In the genomic region with DNA sequence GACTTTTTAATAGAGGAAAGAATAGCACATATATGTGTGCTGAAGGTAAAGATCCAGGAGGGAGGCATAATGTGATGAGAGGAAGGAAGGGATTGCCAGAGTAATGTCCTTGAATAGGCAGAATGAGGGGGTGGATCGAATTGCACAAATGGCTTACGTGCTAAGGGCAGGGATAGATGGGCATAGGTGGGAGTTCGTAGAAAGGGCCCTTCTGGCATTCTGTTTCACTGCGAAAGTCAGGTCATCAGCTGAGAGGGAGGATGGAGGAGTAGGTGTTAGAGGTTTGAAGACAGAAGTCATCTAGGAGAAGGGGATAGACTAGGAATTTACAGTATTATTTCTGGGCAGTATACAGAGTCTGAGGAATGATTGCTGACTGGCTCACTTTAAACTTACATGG, we compare ENCODE assay signal across 19 cellular contexts.
"Had no signal": no experiment of that assay in that cellular context is flagged by ENCODE, and none has a peak within 500 bp of the region (broad histone marks: within the 10 kb centered on the region; RNA-seq: fewer than 3 reads in every experiment).

No MANE protein-coding gene starts in this region.

- H3K27me3 Mint-ChIP-seq: activated CD4-positive, alpha-beta T cell treated with anti-CD3 and anti-CD28 coated beads, Interleukin-2, amount 10 ng/mL, durations not matched to agents 24 days and 14 days; activated CD8-positive, alpha-beta T cell treated with anti-CD3 and anti-CD28 coated beads for 36 hours; activated T-cell treated with anti-CD3 and anti-CD28 coated beads, Interleukin-2, amount 50 U/mL, for 24 hours; central memory CD8-positive, alpha-beta T cell had no signal

- H3K4me1 ChIP-seq: ascending aorta had no signal

- ATAC-seq: activated CD8-positive, alpha-beta T cell treated with anti-CD3 and anti-CD28 coated beads for 36 hours; left lobe of liver; natural killer cell had no signal

- H3K27ac Mint-ChIP-seq: activated CD4-positive, alpha-beta T cell treated with anti-CD3 and anti-CD28 coated beads, Interleukin-2, amount 10 ng/mL, durations not matched to agents 24 days and 14 days; activated CD8-positive, alpha-beta T cell treated with anti-CD3 and anti-CD28 coated beads for 36 hours; activated naive CD4-positive, alpha-beta T cell treated with anti-CD3 and anti-CD28 coated beads for 36 hours; activated T-cell treated with anti-CD3 and anti-CD28 coated beads, Interleukin-2, amount 50 U/mL, for 24 hours had no signal

- H3K27ac ChIP-seq: ascending aorta, hepatocyte, tibial artery, uterus had no signal

- H3K36me3 Mint-ChIP-seq: natural killer cell had no signal

- DNase-seq: activated CD4-positive, alpha-beta T cell treated with anti-CD3 and anti-CD28 coated beads, Interleukin-2, amount 10 ng/mL, durations not matched to agents 24 days and 14 days; activated CD8-positive, alpha-beta T cell treated with anti-CD3 and anti-CD28 coated beads for 36 hours; activated naive CD4-positive, alpha-beta T cell treated with anti-CD3 and anti-CD28 coated beads for 36 hours; activated T-cell treated with anti-CD3 and anti-CD28 coated beads, Interleukin-2, amount 50 U/mL, for 24 hours; dermis blood vessel endothelial cell; effector memory CD4-positive, alpha-beta T cell; foreskin fibroblast; natural killer cell; stimulated activated CD8-positive, alpha-beta memory T cell treated with anti-CD3 and anti-CD28 coated beads, Interleukin-4, amount 100 ng/mL, for 48 hours; stimulated activated naive CD4-positive, alpha-beta T cell treated with Interleukin-2 at 50 U/mL for 16 hours; T-helper 1 cell; T-helper 9 cell; tibial artery; uterus had no signal

- H3K9me3 ChIP-seq: ascending aorta, tibial artery, uterus had no signal

- H3K4me3 ChIP-seq: ascending aorta, hepatocyte, lung, tibial artery, uterus had no signal

- H3K9me3 Mint-ChIP-seq: activated CD4-positive, alpha-beta T cell treated with anti-CD3 and anti-CD28 coated beads, Interleukin-2, amount 10 ng/mL, durations not matched to agents 24 days and 14 days; activated CD8-positive, alpha-beta T cell treated with anti-CD3 and anti-CD28 coated beads for 36 hours; activated naive CD4-positive, alpha-beta T cell treated with anti-CD3 and anti-CD28 coated beads for 36 hours; activated T-cell treated with anti-CD3 and anti-CD28 coated beads, Interleukin-2, amount 50 U/mL, for 24 hours; central memory CD8-positive, alpha-beta T cell; natural killer cell had no signal

- H3K4me3 Mint-ChIP-seq: activated CD4-positive, alpha-beta T cell treated with anti-CD3 and anti-CD28 coated beads, Interleukin-2, amount 10 ng/mL, durations not matched to agents 24 days and 14 days; activated CD8-positive, alpha-beta T cell treated with anti-CD3 and anti-CD28 coated beads for 36 hours; activated naive CD4-positive, alpha-beta T cell treated with anti-CD3 and anti-CD28 coated beads for 36 hours; activated T-cell treated with anti-CD3 and anti-CD28 coated beads, Interleukin-2, amount 50 U/mL, for 24 hours; central memory CD8-positive, alpha-beta T cell; natural killer cell had no signal

- H3K36me3 ChIP-seq: uterus had no signal
